21 cellular contexts compared by ENCODE assay signal in genomic region chr6:156031516-156031915, GRCh38.
"Had no signal": no experiment of that assay in that cellular context is flagged by ENCODE, and none has a peak within 500 bp of the region (broad histone marks: within the 10 kb centered on the region; RNA-seq: fewer than 3 reads in every experiment).

No MANE protein-coding gene starts in this region.

- H3K27ac Mint-ChIP-seq: dendritic cell treated with granulocyte-macrophage colony-stimulating factor and Interleukin-4, amounts not matched to agents 40 ng/mL and 50 ng/mL, for 4 days; effector memory CD8-positive, alpha-beta T cell; endodermal cell; mesothelial cell of epicardium; naive thymus-derived CD4-positive, alpha-beta T cell had no signal

- H3K4me3 ChIP-seq: colonic mucosa, gastroesophageal sphincter, heart left ventricle, left lung, lower lobe of right lung, mucosa of descending colon had no signal

- H3K27ac ChIP-seq: colonic mucosa, epithelial cell of prostate, foreskin keratinocyte, gastroesophageal sphincter, heart left ventricle, left lung, lower lobe of right lung had no signal

- DNase-seq: colonic mucosa; cortex of kidney; effector CD8-positive, alpha-beta T cell; effector memory CD8-positive, alpha-beta T cell; endodermal cell; erythroblast; foreskin keratinocyte; heart left ventricle; hippocampal formation; left cardiac atrium; left lung; left ventricle myocardium superior; lower lobe of right lung; mesenchymal stem cell; mucosa of descending colon; naive thymus-derived CD4-positive, alpha-beta T cell had no signal

- H3K4me1 Mint-ChIP-seq: endodermal cell had no signal

- H3K36me3 ChIP-seq: colonic mucosa, gastroesophageal sphincter, heart left ventricle, left lung, lower lobe of right lung had no signal

- H3K27me3 ChIP-seq: colonic mucosa, foreskin keratinocyte, gastroesophageal sphincter, heart left ventricle, left lung had no signal

- H3K4me1 ChIP-seq: colonic mucosa, foreskin keratinocyte, left lung, lower lobe of right lung had no signal

- H3K27me3 Mint-ChIP-seq: dendritic cell treated with granulocyte-macrophage colony-stimulating factor and Interleukin-4, amounts not matched to agents 40 ng/mL and 50 ng/mL, for 4 days; effector memory CD8-positive, alpha-beta T cell had no signal

- ATAC-seq: effector memory CD8-positive, alpha-beta T cell; esophagus mucosa; foreskin keratinocyte; gastroesophageal sphincter; heart left ventricle; left cardiac atrium; left lung; left ventricle myocardium superior; lower lobe of right lung; mucosa of descending colon; naive thymus-derived CD4-positive, alpha-beta T cell had no signal

- H3K4me3 Mint-ChIP-seq: dendritic cell treated with granulocyte-macrophage colony-stimulating factor and Interleukin-4, amounts not matched to agents 40 ng/mL and 50 ng/mL, for 4 days; effector memory CD8-positive, alpha-beta T cell; endodermal cell; mesothelial cell of epicardium; naive thymus-derived CD4-positive, alpha-beta T cell had no signal

- H3K9me3 ChIP-seq: colonic mucosa had no signal
